Comparison of ENCODE assay signal across 1 cellular context in genomic region chr7:107972075-107972482, GRCh38.
TF ChIP-seq lines count a peak whose summit lies in the region.

No MANE protein-coding gene starts in this region.

TF ChIP-seq in SK-N-SH treated with all-trans-retinoic acid at 6 μM for 48 hours, 23 proteins besides CTCF, POLR2A, EP300 and RAD21 (continued from another document):
- peak; percentile 44; the same call in 1 of the 2 replicates for TF ChIP-seq CSRNP3 (CRISPR knock-in tag; IDR thresholded peaks at IDR 0.05)
- TF ChIP-seq ZFP30 (CRISPR knock-in tag; IDR thresholded peaks at IDR 0.05) = no peak
- TF ChIP-seq POU6F1 (CRISPR knock-in tag; IDR thresholded peaks at IDR 0.05; ENCODE audit: borderline replicate concordance, low read depth) = no peak
- TF ChIP-seq ISL1 (CRISPR knock-in tag; IDR thresholded peaks at IDR 0.05) = no peak
- no peak for TF ChIP-seq RARB (CRISPR knock-in tag; IDR thresholded peaks at IDR 0.05)
- TF ChIP-seq OSR1 (CRISPR knock-in tag; IDR thresholded peaks at IDR 0.05) = no peak
